Comparison of ENCODE assay signal across 17 cellular contexts in genomic region chr15:93466380-93466779, GRCh38.
DNase-seq lines count a peak whose midpoint lies in the region; ATAC-seq and TF ChIP-seq lines count a peak whose summit lies in the region.
"Had no signal": no experiment of that assay in that cellular context is flagged by ENCODE, and none has a peak within 500 bp of the region (broad histone marks: within the 10 kb centered on the region; RNA-seq: fewer than 3 reads in every experiment).

No MANE protein-coding gene starts in this region.

- DNase-seq in Karpas-422 (peak; percentile 20), esophagus squamous epithelium (lab: John Stamatoyannopoulos, UW) (no peak), neural progenitor cell (ENCODE audit: low spot score) (peak; percentile 28), NCI-H1048 (lab: John Stamatoyannopoulos, UW) (no peak), caudate nucleus (lab: John Stamatoyannopoulos, UW) (no peak)
- DNase-seq: CD8-positive, alpha-beta T cell; COR-L47; DMS153; DMS79 treated with DMSO at 0.1 percent for 48 hours; EL; GOT3; H9 had no signal

- H3K4me2 ChIP-seq in Karpas-422 (ENCODE audit: low read depth, low read length, poor library complexity, severe bottlenecking), result no peak overlapping the region
- peak overlapping the region; percentile 19 for H3K4me2 ChIP-seq in neural progenitor cell
- H3K4me2 ChIP-seq: A549 had no signal

- no peaks in the 10 kb centered on the region for H4K20me1 ChIP-seq in Karpas-422 (ENCODE audit: insufficient read depth, low read depth, low read length)
- no peaks in the 10 kb centered on the region for H4K20me1 ChIP-seq in neural progenitor cell (ENCODE audit: low read depth)

- H3K9me3 ChIP-seq in Karpas-422 (ENCODE audit: low read length) (no peaks in the 10 kb centered on the region), esophagus squamous epithelium (no peaks in the 10 kb centered on the region), neural progenitor cell (ENCODE audit: low read depth) (no peaks in the 10 kb centered on the region)
- H3K9me3 ChIP-seq: A549 had no signal

- no peak for TF ChIP-seq CTCF in brain (conservative IDR thresholded peaks at IDR 0.05)
- TF ChIP-seq CTCF in esophagus squamous epithelium (IDR thresholded peaks at IDR 0.05), result no peak
- TF ChIP-seq CTCF in neural progenitor cell (IDR thresholded peaks at IDR 0.05), result no peak

- H3K27me3 ChIP-seq in Karpas-422 (ENCODE audit: low read length), result no peaks in the 10 kb centered on the region
- no peaks in the 10 kb centered on the region for H3K27me3 ChIP-seq in esophagus squamous epithelium
- no peaks in the 10 kb centered on the region for H3K27me3 ChIP-seq in neural progenitor cell

- intact Hi-C loops in esophagus squamous epithelium (cut with DNase I), result no loop called here

- H3K27ac ChIP-seq in Karpas-422 (ENCODE audit: low read length) (no peak overlapping the region), esophagus squamous epithelium (peak overlapping the region in 3 of 4 donors; percentile 13 to 60 (median 49)), neural progenitor cell (peak overlapping the region; percentile 55), caudate nucleus (ENCODE audit: low read depth, low read length) (no peak overlapping the region)
- H3K27ac ChIP-seq: A549 had no signal

- H3K27ac Mint-ChIP-seq in brain (peak overlapping the region in 3 of 5 experiments; percentile 37 to 89 (median 67)), neural progenitor cell (no peak overlapping the region)
- H3K27ac Mint-ChIP-seq: CD14-positive monocyte; CD8-positive, alpha-beta T cell; H9 had no signal

- H3K9me2 ChIP-seq in Karpas-422 (replicated peaks; ENCODE audit: insufficient read depth, low read length), result no peaks in the 10 kb centered on the region

- H3K4me1 ChIP-seq in Karpas-422 (ENCODE audit: low read length), result peaks cover 16% of the 10 kb centered on the region
- peaks cover 0 to 32% (median 13%) of the 10 kb centered on the region in 3 donors for H3K4me1 ChIP-seq in esophagus squamous epithelium
- peaks cover 32% of the 10 kb centered on the region for H3K4me1 ChIP-seq in neural progenitor cell
- H3K4me1 ChIP-seq: A549 had no signal

- H3K36me3 Mint-ChIP-seq in brain, result no peaks in the 10 kb centered on the region
- H3K36me3 Mint-ChIP-seq in neural progenitor cell, result peaks cover 22% of the 10 kb centered on the region
- H3K36me3 Mint-ChIP-seq: CD14-positive monocyte; CD8-positive, alpha-beta T cell had no signal

- H3K4me3 ChIP-seq in Karpas-422 (ENCODE audit: low read length) (no peak overlapping the region), esophagus squamous epithelium (no peak overlapping the region), neural progenitor cell (no peak overlapping the region)
- H3K4me3 ChIP-seq: A549 had no signal

- TF ChIP-seq POLR2A in esophagus squamous epithelium (IDR thresholded peaks at IDR 0.05), result no peak

- H3K36me3 ChIP-seq in Karpas-422 (ENCODE audit: insufficient read depth, low read length) (no peaks in the 10 kb centered on the region), esophagus squamous epithelium (no peaks in the 10 kb centered on the region), neural progenitor cell (no peaks in the 10 kb centered on the region)

- no peaks in the 10 kb centered on the region for H3K79me2 ChIP-seq in Karpas-422 (ENCODE audit: low read length)
- H3K79me2 ChIP-seq in neural progenitor cell (ENCODE audit: low read depth), result no peaks in the 10 kb centered on the region

- H3K9me3 Mint-ChIP-seq in brain, result peaks cover 0 to 7% (median 0%) of the 10 kb centered on the region in 5 experiments
- H3K9me3 Mint-ChIP-seq in neural progenitor cell, result no peaks in the 10 kb centered on the region
- H3K9me3 Mint-ChIP-seq: CD8-positive, alpha-beta T cell had no signal

- H2AFZ ChIP-seq in Karpas-422 (ENCODE audit: low read length) (no peak overlapping the region), neural progenitor cell (replicated peaks) (no peak overlapping the region)

- no peaks in the 10 kb centered on the region for H3K27me3 Mint-ChIP-seq in brain
- H3K27me3 Mint-ChIP-seq in neural progenitor cell (ENCODE audit: insufficient read depth, low read depth), result no peaks in the 10 kb centered on the region

- peaks cover 15% of the 10 kb centered on the region for H3F3A ChIP-seq in neural progenitor cell (ENCODE audit: low read depth)

- H3K4me1 Mint-ChIP-seq in brain, result peaks cover 40% of the 10 kb centered on the region
- peaks cover 20% of the 10 kb centered on the region for H3K4me1 Mint-ChIP-seq in neural progenitor cell
- H3K4me1 Mint-ChIP-seq: CD14-positive monocyte had no signal

- WGBS in esophagus squamous epithelium, 2 donors, result 29 to 56% methylated on average over 1 of the region's 1 CpG

- H3K9ac ChIP-seq in Karpas-422 (ENCODE audit: low read length) (no peak overlapping the region), neural progenitor cell (no peak overlapping the region)

- ATAC-seq in GM19455 (IDR thresholded peaks at IDR 0.05; ENCODE audit: unreplicated experiment) (no peak), HG03432 (IDR thresholded peaks at IDR 0.05; ENCODE audit: unreplicated experiment) (no peak)
- ATAC-seq: A549; CD8-positive, alpha-beta T cell had no signal

- H3K4me3 Mint-ChIP-seq in brain (no peak overlapping the region), neural progenitor cell (no peak overlapping the region)
- H3K4me3 Mint-ChIP-seq: CD14-positive monocyte; CD8-positive, alpha-beta T cell; H9 had no signal

Comparison
In these comparisons a context has a peak if more than half of its experiments do, and no peak if none do; other contexts are left out.
1. DNase-seq: peak in Karpas-422 (single experiment) and neural progenitor cell (single experiment); none in esophagus squamous epithelium (single experiment), NCI-H1048 (single experiment) and caudate nucleus (0 of 61).
2. H3K27ac ChIP-seq: peak in esophagus squamous epithelium (3 of 4) and neural progenitor cell (single experiment); none in Karpas-422 (single experiment) and caudate nucleus (single experiment).